Comparison of ENCODE assay signal across 16 cellular contexts in genomic region chr7:80613519-80613918, GRCh38. TPM values are rescaled to one million over a fixed set of nuclear protein-coding genes. Genes with fewer than 3 reads are reported as not detected.
DNase-seq lines count a peak whose midpoint lies in the region; ATAC-seq, FAIRE-seq and TF ChIP-seq lines count a peak whose summit lies in the region.
"Had no signal": no experiment of that assay in that cellular context is flagged by ENCODE, and none has a peak within 500 bp of the region (broad histone marks: within the 10 kb centered on the region; RNA-seq: fewer than 3 reads in every experiment).

No MANE protein-coding gene starts in this region.

- no peaks in the 10 kb centered on the region for H3K27me3 ChIP-seq in SK-N-SH (ENCODE audit: insufficient read depth)
- H3K27me3 ChIP-seq in mammary epithelial cell (ENCODE audit: insufficient read depth, low read length) = no peaks in the 10 kb centered on the region
- H3K27me3 ChIP-seq: BLaER1 treated with 17β-estradiol and CSF1 and Interleukin-3, amounts not matched to agents 10 nM and 100 nM had no signal

- H3K9me3 ChIP-seq in SK-N-SH (no peaks in the 10 kb centered on the region), A549 (no peaks in the 10 kb centered on the region), mammary epithelial cell (replicated peaks; ENCODE audit: insufficient read depth, low read length) (no peaks in the 10 kb centered on the region)
- H3K9me3 ChIP-seq: BLaER1 treated with 17β-estradiol and CSF1 and Interleukin-3, amounts not matched to agents 10 nM and 100 nM had no signal

- peak overlapping the region; percentile 38; the same call in 1 of the 2 replicates for H2AFZ ChIP-seq in SK-N-SH (ENCODE audit: low read depth)
- H2AFZ ChIP-seq in mammary epithelial cell (ENCODE audit: low read depth, low read length) = no peak overlapping the region
- H2AFZ ChIP-seq: GM23248 had no signal

- H3K4me3 Mint-ChIP-seq in nephron = no peak overlapping the region
- no peak overlapping the region for H3K4me3 Mint-ChIP-seq in activated naive CD8-positive, alpha-beta T cell treated with anti-CD3 and anti-CD28 coated beads for 36 hours
- H3K4me3 Mint-ChIP-seq: CD4-positive, CD25-positive, alpha-beta regulatory T cell had no signal

- TF ChIP-seq CTCF in SK-N-SH (IDR thresholded peaks at IDR 0.05) = no peak
- no peak for TF ChIP-seq CTCF in A549 (IDR thresholded peaks at IDR 0.05)
- no peak for TF ChIP-seq CTCF in VCaP (conservative IDR thresholded peaks at IDR 0.05)
- no peak for TF ChIP-seq CTCF in nephron (IDR thresholded peaks at IDR 0.05; ENCODE audit: unreplicated experiment in 3 of 3)
- no peak for TF ChIP-seq CTCF in mammary epithelial cell (conservative IDR thresholded peaks at IDR 0.05 in 1 of 2, IDR thresholded peaks at IDR 0.05 in 1 of 2; ENCODE audit: extremely low read depth in 1 of 2, insufficient read depth in 1 of 2, low read depth in 1 of 2, low read length in 2 of 2)

- H3K4me1 Mint-ChIP-seq in nephron = peaks cover 41% of the 10 kb centered on the region
- no peaks in the 10 kb centered on the region for H3K4me1 Mint-ChIP-seq in activated naive CD8-positive, alpha-beta T cell treated with anti-CD3 and anti-CD28 coated beads for 36 hours
- H3K4me1 Mint-ChIP-seq: CD4-positive, CD25-positive, alpha-beta regulatory T cell had no signal

- dilution Hi-C loops in mammary epithelial cell (cut with HindIII; ENCODE audit: low sequenced_read_pairs) = no loop called here

- WGBS in SK-N-SH (ENCODE audit: low lambda C conversion rate) = 96% methylated on average over 1 of the region's 1 CpG
- 96% methylated on average over 1 of the region's 1 CpG for WGBS in A549 (ENCODE audit: missing lambda C conversion rate)
- WGBS in mammary epithelial cell (ENCODE audit: low coverage, missing lambda C conversion rate) = 100% methylated on average over 1 of the region's 1 CpG

- H3K9me2 ChIP-seq in SK-N-SH = no peaks in the 10 kb centered on the region

- POLR2A ChIA-PET in SK-N-SH (lab: Yijun Ruan, JAX) = no interaction called here
- POLR2A ChIA-PET in A549 (lab: Yijun Ruan, JAX) = no interaction called here

- no peak for TF ChIP-seq RAD21 in SK-N-SH (IDR thresholded peaks at IDR 0.05; ENCODE audit: low read length)
- TF ChIP-seq RAD21 in A549 (conservative IDR thresholded peaks at IDR 0.05 in 1 of 2, IDR thresholded peaks at IDR 0.05 in 1 of 2) = no peak

- H3K36me3 ChIP-seq in SK-N-SH (replicated peaks in 1 of 2; ENCODE audit: control insufficient read depth in 1 of 2, insufficient read depth in 2 of 2, low read length in 1 of 2) = no peaks in the 10 kb centered on the region
- H3K36me3 ChIP-seq in mammary epithelial cell (ENCODE audit: insufficient read depth, low read length) = no peaks in the 10 kb centered on the region
- H3K36me3 ChIP-seq: BLaER1 treated with 17β-estradiol and CSF1 and Interleukin-3, amounts not matched to agents 10 nM and 100 nM had no signal

- H3K79me2 ChIP-seq in SK-N-SH (ENCODE audit: insufficient read depth) = no peaks in the 10 kb centered on the region
- H3K79me2 ChIP-seq in mammary epithelial cell (ENCODE audit: insufficient read depth, low read length) = no peaks in the 10 kb centered on the region

- H3K4me2 ChIP-seq in SK-N-SH (no peak overlapping the region), A549 (no peak overlapping the region), mammary epithelial cell (ENCODE audit: insufficient read depth, low read depth, low read length) (no peak overlapping the region)

- ATAC-seq in SK-N-SH treated with all-trans-retinoic acid at 6 μM for 48 hours (no peak), A549 (no peak)

- TF ChIP-seq EP300 in SK-N-SH (IDR thresholded peaks at IDR 0.05; ENCODE audit: borderline replicate concordance in 1 of 2, low read depth in 1 of 2, low read length in 1 of 2) (no peak), A549 (IDR thresholded peaks at IDR 0.05) (no peak)

- in situ Hi-C loops in mammary epithelial cell (cut with MboI; ENCODE audit: low sequenced_read_pairs in 2 of 2) = no loop called here

- no peaks in the 10 kb centered on the region for H3K27me3 Mint-ChIP-seq in nephron (ENCODE audit: low read depth)
- peaks cover 4% of the 10 kb centered on the region for H3K27me3 Mint-ChIP-seq in activated naive CD8-positive, alpha-beta T cell treated with anti-CD3 and anti-CD28 coated beads for 36 hours
- H3K27me3 Mint-ChIP-seq: CD4-positive, CD25-positive, alpha-beta regulatory T cell had no signal

- H3K27ac ChIP-seq in SK-N-SH (ENCODE audit: low read depth in 2 of 2, low read length in 1 of 2) (peak overlapping the region in 1 of 2 experiments; percentile 44; a peak in 1 of 4 replicates), A549 (no peak overlapping the region), VCaP (peak overlapping the region; percentile 89), mammary epithelial cell (ENCODE audit: insufficient read depth, low read depth, low read length) (no peak overlapping the region)
- H3K27ac ChIP-seq: 22Rv1; BLaER1 treated with 17β-estradiol and CSF1 and Interleukin-3, amounts not matched to agents 10 nM and 100 nM; GM23248 had no signal

- H3K9ac ChIP-seq in SK-N-SH (no peak overlapping the region), mammary epithelial cell (ENCODE audit: insufficient read depth, low read length) (no peak overlapping the region)
- H3K9ac ChIP-seq: BLaER1 treated with 17β-estradiol and CSF1 and Interleukin-3, amounts not matched to agents 10 nM and 100 nM; GM23248 had no signal

- H4K20me1 ChIP-seq in SK-N-SH (ENCODE audit: insufficient read depth) = no peaks in the 10 kb centered on the region
- H4K20me1 ChIP-seq in mammary epithelial cell (ENCODE audit: insufficient read depth, low read length) = no peaks in the 10 kb centered on the region
- H4K20me1 ChIP-seq: BLaER1 treated with 17β-estradiol and CSF1 and Interleukin-3, amounts not matched to agents 10 nM and 100 nM had no signal

- H3K4me1 ChIP-seq in SK-N-SH (ENCODE audit: control insufficient read depth in 1 of 2, insufficient read depth in 2 of 2, low read depth in 1 of 2, low read length in 1 of 2) (peaks cover 3 to 20% of the 10 kb centered on the region in 2 experiments), A549 (peaks cover 34% of the 10 kb centered on the region), mammary epithelial cell (ENCODE audit: insufficient read depth, low read length) (no peaks in the 10 kb centered on the region)

- CTCF ChIA-PET in SK-N-SH (lab: Yijun Ruan, JAX) (interaction anchor here (0.6 to 1.3 kb wide), 3 partner anchors 12 to 235 kb away, joined by 3 to 4 read pairs (median 3); no protein-coding TSS in a partner anchor), A549 (lab: Yijun Ruan, JAX) (interaction anchor here (1.6 kb wide), 1 partner anchor 186 kb away, joined by 3 read pairs; no protein-coding TSS in a partner anchor), mammary epithelial cell (lab: Charles Lee; ENCODE audit: low non-redundant PET) (no interaction called here)

- H3F3A ChIP-seq in SK-N-SH (replicated peaks; ENCODE audit: insufficient read depth) = peaks cover 19% of the 10 kb centered on the region

- DNase-seq in SK-N-SH = no peak
- DNase-seq in A549 (ENCODE audit: low read depth in 1 of 2, low spot score in 1 of 2) = no peak
- no peak for DNase-seq in mammary epithelial cell
- DNase-seq in activated naive CD8-positive, alpha-beta T cell treated with anti-CD3 and anti-CD28 coated beads for 36 hours = no peak
- DNase-seq in SW 1271 (lab: John Stamatoyannopoulos, UW) = no peak
- DNase-seq: ACHN; CD4-positive, CD25-positive, alpha-beta regulatory T cell; DMS53; GM23248; H7 had no signal

- BruUV-seq in mammary epithelial cell (replicated peaks; lab: Mats Ljungman, UMichigan) = no TSS peak

- H3K27ac Mint-ChIP-seq in nephron = peak overlapping the region; percentile 29 to 33 (median 29)
- H3K27ac Mint-ChIP-seq in activated naive CD8-positive, alpha-beta T cell treated with anti-CD3 and anti-CD28 coated beads for 36 hours = no peak overlapping the region
- H3K27ac Mint-ChIP-seq: CD4-positive, CD25-positive, alpha-beta regulatory T cell had no signal

- FAIRE-seq in A549 (lab: Jason Lieb, UNC) = no peak

- intact Hi-C loops in mammary epithelial cell (cut with micrococcal nuclease) = no loop called here

- peaks cover 5% of the 10 kb centered on the region for H3K9me3 Mint-ChIP-seq in nephron
- H3K9me3 Mint-ChIP-seq in activated naive CD8-positive, alpha-beta T cell treated with anti-CD3 and anti-CD28 coated beads for 36 hours = no peaks in the 10 kb centered on the region

- H3K36me3 Mint-ChIP-seq in nephron (ENCODE audit: low read depth) = no peaks in the 10 kb centered on the region
- H3K36me3 Mint-ChIP-seq in activated naive CD8-positive, alpha-beta T cell treated with anti-CD3 and anti-CD28 coated beads for 36 hours = no peaks in the 10 kb centered on the region
- H3K36me3 Mint-ChIP-seq: CD4-positive, CD25-positive, alpha-beta regulatory T cell had no signal

- H3K4me3 ChIP-seq in SK-N-SH (ENCODE audit: low read depth in 2 of 2, low read length in 1 of 2) = no peak overlapping the region
- no peak overlapping the region for H3K4me3 ChIP-seq in A549
- H3K4me3 ChIP-seq in mammary epithelial cell (replicated peaks in 1 of 3; ENCODE audit: insufficient read depth in 1 of 3, low read depth in 2 of 3, low read length in 3 of 3) = no peak overlapping the region
- H3K4me3 ChIP-seq: BLaER1 treated with 17β-estradiol and CSF1 and Interleukin-3, amounts not matched to agents 10 nM and 100 nM; GM23248 had no signal

- no peak for TF ChIP-seq POLR2A in A549 (IDR thresholded peaks at IDR 0.05; ENCODE audit: low read length)

TF ChIP-seq in SK-N-SH, 30 proteins besides CTCF, POLR2A, EP300 and RAD21 (continues in another document):
- TF ChIP-seq JUND (IDR thresholded peaks at IDR 0.05) = no peak

TF ChIP-seq in SK-N-SH treated with all-trans-retinoic acid at 6 μM for 48 hours, 23 proteins besides CTCF, POLR2A, EP300 and RAD21:
- TF ChIP-seq ARNTL (CRISPR knock-in tag; IDR thresholded peaks at IDR 0.05; ENCODE audit: borderline replicate concordance, low read depth) = no peak
- no peak for TF ChIP-seq SNAI2 (CRISPR knock-in tag; IDR thresholded peaks at IDR 0.05)

TF ChIP-seq in A549, 52 proteins besides CTCF, POLR2A, EP300 and RAD21 (continues in another document):
- TF ChIP-seq MAZ (IDR thresholded peaks at IDR 0.05; ENCODE audit: borderline replicate concordance, low read depth, low read length) = no peak
- peak; percentile 95 for TF ChIP-seq MAFK (IDR thresholded peaks at IDR 0.05; ENCODE audit: partially characterized antibody)

RNA-seq across cellular contexts. Expression of gene CD36, which starts 24.9 kb away (rescaled TPM):
- 0.10 and 0.16 TPM in 2 replicates for polyA plus RNA-seq in SK-N-SH (2012; rRNA removed)
- 0.23 and 0.25 TPM in 2 replicates for polyA plus RNA-seq in SK-N-SH (2012; cell fraction: cytosol; rRNA removed)
- 0.16 and 0.29 TPM in 2 replicates for polyA plus RNA-seq in SK-N-SH (2012; cell fraction: nucleus; rRNA removed)
- 0.37 and 0.60 TPM in 2 replicates for polyA plus RNA-seq in A549 (2011; rRNA removed)
- polyA plus RNA-seq in A549 (2012; cell fraction: cytosol; rRNA removed) = 0.03 and 0.06 TPM in 2 replicates
- 0.02 TPM in 1 of 2 replicates, not detected in the other for polyA plus RNA-seq in A549 (2012; cell fraction: nucleus; rRNA removed)
- polyA plus RNA-seq in A549 (2017; fragmentation: RNase III; extraction: RNeasy Plus Mini Kit Qiagen cat#74134 plus additional on column Dnase treatment) = 0.11 to 0.13 TPM (median 0.12 TPM) in 3 replicates
- polyA minus RNA-seq in A549 (2011; rRNA and poly(A)+ RNA removed) = 0.04 TPM in 1 of 2 replicates, not detected in the other
- total RNA-seq in mammary epithelial cell = under 1 TPM in 1 of 2 donors, not detected in 1; 0.50 TPM
- polyA plus RNA-seq in mammary epithelial cell = 0.10 TPM
- 0.10 TPM for polyA minus RNA-seq in mammary epithelial cell
- not detected for total RNA-seq in activated naive CD8-positive, alpha-beta T cell treated with anti-CD3 and anti-CD28 coated beads for 36 hours
- total RNA-seq: GM23248, H7, HT1080 had no signal
